ENCODE assay signal across 27 cellular contexts in genomic region chr2:41355794-41356193, GRCh38.
"Had no signal": no experiment of that assay in that cellular context is flagged by ENCODE, and none has a peak within 500 bp of the region (broad histone marks: within the 10 kb centered on the region; RNA-seq: fewer than 3 reads in every experiment).

No MANE protein-coding gene starts in this region.

- H3K36me3 ChIP-seq: stomach, suprapubic skin, thoracic aorta, thyroid gland, tibial artery, tibial nerve, transverse colon, upper lobe of left lung, upper lobe of right lung, uterus, vagina had no signal

- H3K27me3 ChIP-seq: stomach, suprapubic skin, testis, thyroid gland, tibial artery, tibial nerve, transverse colon, upper lobe of left lung, upper lobe of right lung, uterus, vagina had no signal

- H3K4me1 ChIP-seq: stomach, suprapubic skin, testis, thyroid gland, tibial nerve, transverse colon, upper lobe of left lung, upper lobe of right lung, uterus, vagina had no signal

- FAIRE-seq: urothelium cell line had no signal

- DNase-seq: stimulated activated CD4-positive, alpha-beta T cell treated with anti-CD3 and anti-CD28 coated beads, Interleukin-2, amount 100 ng/mL, for 48 hours; stimulated activated CD4-positive, alpha-beta T cell treated with anti-CD3 and anti-CD28 coated beads, Interleukin-4, amount 100 ng/mL, for 1 hour; stimulated activated CD4-positive, alpha-beta T cell treated with anti-CD3 and anti-CD28 coated beads, Interleukin-4, amount 100 ng/mL, for 24 hours; stimulated activated CD4-positive, alpha-beta T cell treated with anti-CD3 and anti-CD28 coated beads, Interleukin-4, amount 100 ng/mL, for 4 hours; stimulated activated CD8-positive, alpha-beta memory T cell treated with anti-CD3 and anti-CD28 coated beads, Interleukin-4, amount 100 ng/mL, for 48 hours; stimulated activated naive B cell treated with anti-CD40 and anti-IgM and Interleukin-4, amounts not matched to agents 10 μg/mL and 1 μg/mL and 100 μg/mL, for 72 hours; stimulated activated naive CD4-positive, alpha-beta T cell; stimulated activated naive CD4-positive, alpha-beta T cell treated with Interleukin-2 at 50 U/mL for 16 hours; stimulated activated naive CD8-positive, alpha-beta T cell treated with anti-CD3 and anti-CD28 coated beads, Interleukin-15, amount 100 ng/mL, for 72 hours; stimulated activated naive CD8-positive, alpha-beta T cell treated with anti-CD3 and anti-CD28 coated beads, Interleukin-15, Interleukin-2, amounts not matched to agents 100 U/mL and 50 U/mL, for 24 hours; stomach; substantia nigra; testis; thyroid gland; tibial artery; transverse colon; trophoblast cell; upper lobe of left lung; upper lobe of right lung; uterus had no signal

- H3K9me3 ChIP-seq: suprapubic skin, testis, thoracic aorta, thyroid gland, tibial artery, transverse colon, upper lobe of left lung, upper lobe of right lung, uterus, vagina had no signal

- ATAC-seq: stimulated activated effector memory CD8-positive, alpha-beta T cell treated with anti-CD3 and anti-CD28 coated beads, Interleukin-12 subunit alpha, Interleukin-12 subunit beta, amount 100 ng/mL, for 72 hours; stimulated activated memory B cell treated with anti-CD40 and anti-IgM and Interleukin-4, amounts not matched to agents 10 μg/mL and 1 μg/mL and 100 μg/mL, for 72 hours; stimulated activated naive B cell treated with anti-CD40 and anti-IgM and Interleukin-4, amounts not matched to agents 10 μg/mL and 1 μg/mL and 100 μg/mL, for 72 hours; stimulated activated naive CD8-positive, alpha-beta T cell treated with anti-CD3 and anti-CD28 coated beads, Interleukin-15, amount 100 ng/mL, for 72 hours; stimulated activated naive CD8-positive, alpha-beta T cell treated with anti-CD3 and anti-CD28 coated beads, Interleukin-15, Interleukin-2, amounts not matched to agents 100 U/mL and 50 U/mL, for 24 hours; upper lobe of right lung had no signal

- H3K27ac ChIP-seq: stomach, suprapubic skin, testis, thoracic aorta, thyroid gland, tibial artery, tibial nerve, transverse colon, upper lobe of left lung, upper lobe of right lung, uterus, vagina had no signal

- H3K4me3 ChIP-seq: stomach, suprapubic skin, testis, thoracic aorta, thyroid gland, tibial artery, tibial nerve, transverse colon, upper lobe of left lung, upper lobe of right lung, uterus, vagina had no signal
